ENCODE assay signal across 8 cellular contexts in genomic region chr7:32964411-32965159, GRCh38. TPM values are rescaled to one million over a fixed set of nuclear protein-coding genes. Genes with fewer than 3 reads are reported as not detected.
DNase-seq lines count a peak whose midpoint lies in the region; ATAC-seq and TF ChIP-seq lines count a peak whose summit lies in the region.
"Not testable (repeated sequence)": the region's sequence is repeated elsewhere in the genome, so short reads cannot be mapped to it uniquely, and the experiment has no call there.

No MANE protein-coding gene starts in this region.

- 22 to 31% methylated on average over 6 of the region's 8 CpGs for whole genome bisulfite sequencing in sigmoid colon, 2 donors

- H3K4me3 ChIP-seq in BE2C (ENCODE audit: low read depth, low read length), result peak overlapping the region; percentile 31
- not testable (repeated sequence) for H3K4me3 ChIP-seq in kidney epithelial cell (ENCODE audit: low read depth, low read length); sigmoid colon

- ATAC-seq in GM19023 (IDR thresholded peaks at IDR 0.05; ENCODE audit: unreplicated experiment), result peak; percentile 97
- ATAC-seq in HG02571 (IDR thresholded peaks at IDR 0.05; ENCODE audit: unreplicated experiment), result peak; percentile 95
- ATAC-seq in HG03460 (IDR thresholded peaks at IDR 0.05; ENCODE audit: unreplicated experiment), result peak; percentile 98
- ATAC-seq in T-helper 17 cell, result peak; percentile 89
- peak; percentile 78 for ATAC-seq in central memory CD8-positive, alpha-beta T cell (replicated peaks; ENCODE audit: extremely low read depth, poor library complexity, severe bottlenecking)

- not testable (repeated sequence) for H3K9me3 Mint-ChIP-seq in central memory CD8-positive, alpha-beta T cell

- not testable (repeated sequence) for H3K4me1 Mint-ChIP-seq in T-helper 17 cell; central memory CD8-positive, alpha-beta T cell

- peak; percentile 41 for TF ChIP-seq CTCF in BE2C (IDR thresholded peaks at IDR 0.05; ENCODE audit: low read depth, low read length)
- TF ChIP-seq CTCF in kidney epithelial cell (IDR thresholded peaks at IDR 0.05; ENCODE audit: insufficient read depth, low read length, poor library complexity, severe bottlenecking), result peak; percentile 29
- TF ChIP-seq CTCF in sigmoid colon (IDR thresholded peaks at IDR 0.05), result peak; percentile 16 to 41 (median 30)

- H3K27me3 ChIP-seq in BE2C; kidney epithelial cell (ENCODE audit: control insufficient read depth, insufficient read depth, low read length); sigmoid colon: not testable (repeated sequence)

- H3K27me3 Mint-ChIP-seq in T-helper 17 cell, result peaks cover 18% of the 10 kb centered on the region
- H3K27me3 Mint-ChIP-seq in central memory CD8-positive, alpha-beta T cell, result peaks cover 27% of the 10 kb centered on the region

- H3K27ac ChIP-seq in sigmoid colon, result peak overlapping the region in 3 of 4 donors; percentile 49 to 57 (median 55)

- TF ChIP-seq EP300 in sigmoid colon (IDR thresholded peaks at IDR 0.05), result not testable (repeated sequence)

- intact Hi-C loops in sigmoid colon (cut with DNase I), result not testable (repeated sequence)

- not testable (repeated sequence) for H3K36me3 ChIP-seq in BE2C; kidney epithelial cell (ENCODE audit: control insufficient read depth, insufficient read depth, low read length); sigmoid colon

- H3K4me3 Mint-ChIP-seq in T-helper 17 cell; central memory CD8-positive, alpha-beta T cell: not testable (repeated sequence)

- not testable (repeated sequence) for H3K9me3 ChIP-seq in BE2C; T-helper 17 cell (ENCODE audit: control insufficient read depth, low read length, poor library complexity, severe bottlenecking); sigmoid colon

- not testable (repeated sequence) for H3K36me3 Mint-ChIP-seq in T-helper 17 cell (ENCODE audit: low read depth); central memory CD8-positive, alpha-beta T cell (ENCODE audit: insufficient read depth)

- not testable (repeated sequence) for H3K4me1 ChIP-seq in BE2C
- H3K4me1 ChIP-seq in sigmoid colon, result peaks cover 0 to 18% (median 14%) of the 10 kb centered on the region in 4 donors

- DNase-seq in BE2C; T-helper 17 cell; central memory CD8-positive, alpha-beta T cell (ENCODE audit: low spot score in 2 of 2); kidney epithelial cell (ENCODE audit: low read depth); sigmoid colon: not testable (repeated sequence)

- TF ChIP-seq POLR2A in sigmoid colon (IDR thresholded peaks at IDR 0.05), result not testable (repeated sequence)

- H3K27ac Mint-ChIP-seq in T-helper 17 cell; central memory CD8-positive, alpha-beta T cell (ENCODE audit: low read depth): not testable (repeated sequence)

RNA-seq across cellular contexts. Expression of gene FKBP9, which starts 7.3 kb away (rescaled TPM):
- 25.8 TPM for polyA plus RNA-seq in BE2C (2012; ENCODE audit: insufficient read depth, insufficient read length, low read depth)
- total RNA-seq in T-helper 17 cell (under 1 TPM in 1 of 2 donors, not detected in 1; 0.42 TPM), kidney epithelial cell (107 TPM in 2 replicates), sigmoid colon (100 to 1,000 TPM in 2 of 4 donors, 10 to 100 TPM in 2; 79.6 to 161 (median 114) TPM)
- 10 to 100 TPM; 12.3 to 39.2 (median 19.2) TPM for polyA plus RNA-seq in sigmoid colon

Comparison
In these comparisons a context has a peak if more than half of its experiments do, and no peak if none do; other contexts are left out.
1. RNA of gene FKBP9, which starts 7.3 kb away (total RNA-seq): 79.6 to 161 TPM in sigmoid colon and 107 TPM in kidney epithelial cell; 0.42 TPM in T-helper 17 cell; every median in the first group is over 10 times any median in the second.
2. Peak in every context shown above with its lines, with median percentiles within 50 percentile points of each other: CTCF ChIP-seq and ATAC-seq.